ENCODE assay signal across 1 cellular context in genomic region chr2:202377308-202377736, GRCh38.
TF ChIP-seq lines count a peak whose summit lies in the region.

No MANE protein-coding gene starts in this region.

TF ChIP-seq in HepG2, 621 proteins besides CTCF, POLR2A, EP300 and RAD21 (continued from another document and continues in another):
- TF ChIP-seq RBM22 (optimal IDR thresholded peaks at IDR 0.05; ENCODE audit: low read length) (no peak), EHMT2 (IDR thresholded peaks at IDR 0.05; ENCODE audit: borderline replicate concordance, low read depth, low read length) (no peak), ZNF607 (CRISPR knock-in tag; IDR thresholded peaks at IDR 0.05; ENCODE audit: borderline replicate concordance) (no peak), RBM39 (IDR thresholded peaks at IDR 0.05; ENCODE audit: low read depth, low read length, poor library complexity, severe bottlenecking) (no peak), ARNT (IDR thresholded peaks at IDR 0.05) (no peak), GPN1 (CRISPR knock-in tag; IDR thresholded peaks at IDR 0.05; ENCODE audit: borderline replicate concordance) (no peak), JDP2 (CRISPR knock-in tag; IDR thresholded peaks at IDR 0.05; ENCODE audit: borderline replicate concordance) (no peak), ZNF3 (CRISPR knock-in tag; IDR thresholded peaks at IDR 0.05) (no peak), ATF3 (CRISPR knock-in tag; IDR thresholded peaks at IDR 0.05) (no peak), HNRNPK (IDR thresholded peaks at IDR 0.05; ENCODE audit: low read depth, low read length, poor library complexity, severe bottlenecking) (no peak), RXRB (CRISPR knock-in tag; IDR thresholded peaks at IDR 0.05; ENCODE audit: borderline replicate concordance) (no peak), ZNF713 (CRISPR knock-in tag; IDR thresholded peaks at IDR 0.05) (no peak), RNF2 (conservative IDR thresholded peaks at IDR 0.05; ENCODE audit: low read depth) (no peak), ZNF460 (CRISPR knock-in tag; IDR thresholded peaks at IDR 0.05; ENCODE audit: borderline replicate concordance) (no peak), YEATS2 (CRISPR knock-in tag; IDR thresholded peaks at IDR 0.05; ENCODE audit: borderline replicate concordance) (no peak), ZNF850 (CRISPR knock-in tag; conservative IDR thresholded peaks at IDR 0.05) (no peak), DR1 (CRISPR knock-in tag; IDR thresholded peaks at IDR 0.05) (no peak), ZNF430 (CRISPR knock-in tag; IDR thresholded peaks at IDR 0.05) (no peak), ZNF772 (CRISPR knock-in tag; IDR thresholded peaks at IDR 0.05) (peak; percentile 38; the same call in 1 of the 2 replicates), ZNF879 (CRISPR knock-in tag; IDR thresholded peaks at IDR 0.05) (no peak), RAD51 (IDR thresholded peaks at IDR 0.05; ENCODE audit: borderline replicate concordance) (no peak), ZNF235 (CRISPR knock-in tag; IDR thresholded peaks at IDR 0.05; ENCODE audit: borderline replicate concordance) (0 out of 2 replicates have a peak, but pooled peaks have one; percentile 64), ZNF414 (CRISPR knock-in tag; IDR thresholded peaks at IDR 0.05) (no peak), ZNF891 (CRISPR knock-in tag; IDR thresholded peaks at IDR 0.05) (peak; percentile 75), ZNF33B (CRISPR knock-in tag; IDR thresholded peaks at IDR 0.05) (no peak), PLSCR1 (CRISPR knock-in tag; IDR thresholded peaks at IDR 0.05; ENCODE audit: borderline replicate concordance) (no peak), THYN1 (CRISPR knock-in tag; IDR thresholded peaks at IDR 0.05; ENCODE audit: borderline replicate concordance, low read depth) (no peak), ZNF747 (CRISPR knock-in tag; IDR thresholded peaks at IDR 0.05; ENCODE audit: borderline replicate concordance) (no peak), ZNF792 (CRISPR knock-in tag; IDR thresholded peaks at IDR 0.05) (peak; percentile 46; the same call in 1 of the 2 replicates), TSC22D2 (CRISPR knock-in tag; IDR thresholded peaks at IDR 0.05; ENCODE audit: borderline replicate concordance) (no peak), ZSCAN30 (CRISPR knock-in tag; IDR thresholded peaks at IDR 0.05) (no peak), ONECUT2 (CRISPR knock-in tag; IDR thresholded peaks at IDR 0.05) (no peak), ZNF816 (CRISPR knock-in tag; IDR thresholded peaks at IDR 0.05; ENCODE audit: borderline replicate concordance) (no peak), NCOA5 (CRISPR knock-in tag; IDR thresholded peaks at IDR 0.05) (no peak)
- TF ChIP-seq, protein P1, sequence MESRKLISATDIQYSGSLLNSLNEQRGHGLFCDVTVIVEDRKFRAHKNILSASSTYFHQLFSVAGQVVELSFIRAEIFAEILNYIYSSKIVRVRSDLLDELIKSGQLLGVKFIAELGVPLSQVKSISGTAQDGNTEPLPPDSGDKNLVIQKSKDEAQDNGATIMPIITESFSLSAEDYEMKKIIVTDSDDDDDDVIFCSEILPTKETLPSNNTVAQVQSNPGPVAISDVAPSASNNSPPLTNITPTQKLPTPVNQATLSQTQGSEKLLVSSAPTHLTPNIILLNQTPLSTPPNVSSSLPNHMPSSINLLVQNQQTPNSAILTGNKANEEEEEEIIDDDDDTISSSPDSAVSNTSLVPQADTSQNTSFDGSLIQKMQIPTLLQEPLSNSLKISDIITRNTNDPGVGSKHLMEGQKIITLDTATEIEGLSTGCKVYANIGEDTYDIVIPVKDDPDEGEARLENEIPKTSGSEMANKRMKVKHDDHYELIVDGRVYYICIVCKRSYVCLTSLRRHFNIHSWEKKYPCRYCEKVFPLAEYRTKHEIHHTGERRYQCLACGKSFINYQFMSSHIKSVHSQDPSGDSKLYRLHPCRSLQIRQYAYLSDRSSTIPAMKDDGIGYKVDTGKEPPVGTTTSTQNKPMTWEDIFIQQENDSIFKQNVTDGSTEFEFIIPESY (CRISPR knock-in tag; IDR thresholded peaks at IDR 0.05) = no peak
- TF ChIP-seq, protein P2, sequence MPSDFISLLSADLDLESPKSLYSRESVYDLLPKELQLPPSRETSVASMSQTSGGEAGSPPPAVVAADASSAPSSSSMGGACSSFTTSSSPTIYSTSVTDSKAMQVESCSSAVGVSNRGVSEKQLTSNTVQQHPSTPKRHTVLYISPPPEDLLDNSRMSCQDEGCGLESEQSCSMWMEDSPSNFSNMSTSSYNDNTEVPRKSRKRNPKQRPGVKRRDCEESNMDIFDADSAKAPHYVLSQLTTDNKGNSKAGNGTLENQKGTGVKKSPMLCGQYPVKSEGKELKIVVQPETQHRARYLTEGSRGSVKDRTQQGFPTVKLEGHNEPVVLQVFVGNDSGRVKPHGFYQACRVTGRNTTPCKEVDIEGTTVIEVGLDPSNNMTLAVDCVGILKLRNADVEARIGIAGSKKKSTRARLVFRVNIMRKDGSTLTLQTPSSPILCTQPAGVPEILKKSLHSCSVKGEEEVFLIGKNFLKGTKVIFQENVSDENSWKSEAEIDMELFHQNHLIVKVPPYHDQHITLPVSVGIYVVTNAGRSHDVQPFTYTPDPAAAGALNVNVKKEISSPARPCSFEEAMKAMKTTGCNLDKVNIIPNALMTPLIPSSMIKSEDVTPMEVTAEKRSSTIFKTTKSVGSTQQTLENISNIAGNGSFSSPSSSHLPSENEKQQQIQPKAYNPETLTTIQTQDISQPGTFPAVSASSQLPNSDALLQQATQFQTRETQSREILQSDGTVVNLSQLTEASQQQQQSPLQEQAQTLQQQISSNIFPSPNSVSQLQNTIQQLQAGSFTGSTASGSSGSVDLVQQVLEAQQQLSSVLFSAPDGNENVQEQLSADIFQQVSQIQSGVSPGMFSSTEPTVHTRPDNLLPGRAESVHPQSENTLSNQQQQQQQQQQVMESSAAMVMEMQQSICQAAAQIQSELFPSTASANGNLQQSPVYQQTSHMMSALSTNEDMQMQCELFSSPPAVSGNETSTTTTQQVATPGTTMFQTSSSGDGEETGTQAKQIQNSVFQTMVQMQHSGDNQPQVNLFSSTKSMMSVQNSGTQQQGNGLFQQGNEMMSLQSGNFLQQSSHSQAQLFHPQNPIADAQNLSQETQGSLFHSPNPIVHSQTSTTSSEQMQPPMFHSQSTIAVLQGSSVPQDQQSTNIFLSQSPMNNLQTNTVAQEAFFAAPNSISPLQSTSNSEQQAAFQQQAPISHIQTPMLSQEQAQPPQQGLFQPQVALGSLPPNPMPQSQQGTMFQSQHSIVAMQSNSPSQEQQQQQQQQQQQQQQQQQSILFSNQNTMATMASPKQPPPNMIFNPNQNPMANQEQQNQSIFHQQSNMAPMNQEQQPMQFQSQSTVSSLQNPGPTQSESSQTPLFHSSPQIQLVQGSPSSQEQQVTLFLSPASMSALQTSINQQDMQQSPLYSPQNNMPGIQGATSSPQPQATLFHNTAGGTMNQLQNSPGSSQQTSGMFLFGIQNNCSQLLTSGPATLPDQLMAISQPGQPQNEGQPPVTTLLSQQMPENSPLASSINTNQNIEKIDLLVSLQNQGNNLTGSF (CRISPR knock-in tag; IDR thresholded peaks at IDR 0.05) = peak; percentile 42; the same call in 1 of the 2 replicates
- TF ChIP-seq, protein P3, sequence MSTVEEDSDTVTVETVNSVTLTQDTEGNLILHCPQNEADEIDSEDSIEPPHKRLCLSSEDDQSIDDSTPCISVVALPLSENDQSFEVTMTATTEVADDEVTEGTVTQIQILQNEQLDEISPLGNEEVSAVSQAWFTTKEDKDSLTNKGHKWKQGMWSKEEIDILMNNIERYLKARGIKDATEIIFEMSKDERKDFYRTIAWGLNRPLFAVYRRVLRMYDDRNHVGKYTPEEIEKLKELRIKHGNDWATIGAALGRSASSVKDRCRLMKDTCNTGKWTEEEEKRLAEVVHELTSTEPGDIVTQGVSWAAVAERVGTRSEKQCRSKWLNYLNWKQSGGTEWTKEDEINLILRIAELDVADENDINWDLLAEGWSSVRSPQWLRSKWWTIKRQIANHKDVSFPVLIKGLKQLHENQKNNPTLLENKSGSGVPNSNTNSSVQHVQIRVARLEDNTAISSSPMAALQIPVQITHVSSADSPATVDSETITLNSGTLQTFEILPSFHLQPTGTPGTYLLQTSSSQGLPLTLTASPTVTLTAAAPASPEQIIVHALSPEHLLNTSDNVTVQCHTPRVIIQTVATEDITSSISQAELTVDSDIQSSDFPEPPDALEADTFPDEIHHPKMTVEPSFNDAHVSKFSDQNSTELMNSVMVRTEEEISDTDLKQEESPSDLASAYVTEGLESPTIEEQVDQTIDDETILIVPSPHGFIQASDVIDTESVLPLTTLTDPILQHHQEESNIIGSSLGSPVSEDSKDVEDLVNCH (CRISPR knock-in tag; IDR thresholded peaks at IDR 0.05) = no peak
- TF ChIP-seq, protein P4, sequence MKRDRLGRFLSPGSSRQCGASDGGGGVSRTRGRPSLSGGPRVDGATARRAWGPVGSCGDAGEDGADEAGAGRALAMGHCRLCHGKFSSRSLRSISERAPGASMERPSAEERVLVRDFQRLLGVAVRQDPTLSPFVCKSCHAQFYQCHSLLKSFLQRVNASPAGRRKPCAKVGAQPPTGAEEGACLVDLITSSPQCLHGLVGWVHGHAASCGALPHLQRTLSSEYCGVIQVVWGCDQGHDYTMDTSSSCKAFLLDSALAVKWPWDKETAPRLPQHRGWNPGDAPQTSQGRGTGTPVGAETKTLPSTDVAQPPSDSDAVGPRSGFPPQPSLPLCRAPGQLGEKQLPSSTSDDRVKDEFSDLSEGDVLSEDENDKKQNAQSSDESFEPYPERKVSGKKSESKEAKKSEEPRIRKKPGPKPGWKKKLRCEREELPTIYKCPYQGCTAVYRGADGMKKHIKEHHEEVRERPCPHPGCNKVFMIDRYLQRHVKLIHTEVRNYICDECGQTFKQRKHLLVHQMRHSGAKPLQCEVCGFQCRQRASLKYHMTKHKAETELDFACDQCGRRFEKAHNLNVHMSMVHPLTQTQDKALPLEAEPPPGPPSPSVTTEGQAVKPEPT (CRISPR knock-in tag; IDR thresholded peaks at IDR 0.05; ENCODE audit: low read depth) = 0 out of 2 replicates have a peak, but pooled peaks have one; percentile 47
- TF ChIP-seq, protein P5, sequence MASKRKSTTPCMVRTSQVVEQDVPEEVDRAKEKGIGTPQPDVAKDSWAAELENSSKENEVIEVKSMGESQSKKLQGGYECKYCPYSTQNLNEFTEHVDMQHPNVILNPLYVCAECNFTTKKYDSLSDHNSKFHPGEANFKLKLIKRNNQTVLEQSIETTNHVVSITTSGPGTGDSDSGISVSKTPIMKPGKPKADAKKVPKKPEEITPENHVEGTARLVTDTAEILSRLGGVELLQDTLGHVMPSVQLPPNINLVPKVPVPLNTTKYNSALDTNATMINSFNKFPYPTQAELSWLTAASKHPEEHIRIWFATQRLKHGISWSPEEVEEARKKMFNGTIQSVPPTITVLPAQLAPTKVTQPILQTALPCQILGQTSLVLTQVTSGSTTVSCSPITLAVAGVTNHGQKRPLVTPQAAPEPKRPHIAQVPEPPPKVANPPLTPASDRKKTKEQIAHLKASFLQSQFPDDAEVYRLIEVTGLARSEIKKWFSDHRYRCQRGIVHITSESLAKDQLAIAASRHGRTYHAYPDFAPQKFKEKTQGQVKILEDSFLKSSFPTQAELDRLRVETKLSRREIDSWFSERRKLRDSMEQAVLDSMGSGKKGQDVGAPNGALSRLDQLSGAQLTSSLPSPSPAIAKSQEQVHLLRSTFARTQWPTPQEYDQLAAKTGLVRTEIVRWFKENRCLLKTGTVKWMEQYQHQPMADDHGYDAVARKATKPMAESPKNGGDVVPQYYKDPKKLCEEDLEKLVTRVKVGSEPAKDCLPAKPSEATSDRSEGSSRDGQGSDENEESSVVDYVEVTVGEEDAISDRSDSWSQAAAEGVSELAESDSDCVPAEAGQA (IDR thresholded peaks at IDR 0.05; ENCODE audit: low read depth) = no peak
- TF ChIP-seq, protein P5 (CRISPR knock-in tag; IDR thresholded peaks at IDR 0.05; ENCODE audit: borderline replicate concordance) = no peak
- TF ChIP-seq, protein P6, sequence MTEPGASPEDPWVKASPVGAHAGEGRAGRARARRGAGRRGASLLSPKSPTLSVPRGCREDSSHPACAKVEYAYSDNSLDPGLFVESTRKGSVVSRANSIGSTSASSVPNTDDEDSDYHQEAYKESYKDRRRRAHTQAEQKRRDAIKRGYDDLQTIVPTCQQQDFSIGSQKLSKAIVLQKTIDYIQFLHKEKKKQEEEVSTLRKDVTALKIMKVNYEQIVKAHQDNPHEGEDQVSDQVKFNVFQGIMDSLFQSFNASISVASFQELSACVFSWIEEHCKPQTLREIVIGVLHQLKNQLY (CRISPR knock-in tag; IDR thresholded peaks at IDR 0.05) = no peak
- TF ChIP-seq, protein P7, sequence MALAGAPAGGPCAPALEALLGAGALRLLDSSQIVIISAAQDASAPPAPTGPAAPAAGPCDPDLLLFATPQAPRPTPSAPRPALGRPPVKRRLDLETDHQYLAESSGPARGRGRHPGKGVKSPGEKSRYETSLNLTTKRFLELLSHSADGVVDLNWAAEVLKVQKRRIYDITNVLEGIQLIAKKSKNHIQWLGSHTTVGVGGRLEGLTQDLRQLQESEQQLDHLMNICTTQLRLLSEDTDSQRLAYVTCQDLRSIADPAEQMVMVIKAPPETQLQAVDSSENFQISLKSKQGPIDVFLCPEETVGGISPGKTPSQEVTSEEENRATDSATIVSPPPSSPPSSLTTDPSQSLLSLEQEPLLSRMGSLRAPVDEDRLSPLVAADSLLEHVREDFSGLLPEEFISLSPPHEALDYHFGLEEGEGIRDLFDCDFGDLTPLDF (CRISPR knock-in tag; IDR thresholded peaks at IDR 0.05) = no peak
